30 cellular contexts compared by ENCODE assay signal in the genomic region with DNA sequence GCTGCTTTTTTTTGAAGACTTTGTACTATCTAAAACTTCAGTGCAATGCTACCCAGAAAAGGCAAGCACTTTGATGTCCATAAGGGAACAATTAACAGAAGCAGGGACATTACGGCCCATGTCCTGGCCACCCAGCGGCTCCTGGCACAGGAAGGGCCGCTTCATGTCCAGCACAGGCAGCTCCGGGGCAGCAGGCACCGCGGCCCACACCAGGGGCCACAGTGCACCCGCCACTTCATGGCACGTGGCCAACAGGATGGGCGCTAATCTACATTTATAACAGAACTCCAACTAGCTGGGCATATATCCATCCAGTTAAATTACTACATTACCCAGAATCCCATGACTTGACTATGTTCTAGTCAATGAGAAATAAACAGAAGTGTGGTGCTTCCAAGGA.
"Had no signal": no experiment of that assay in that cellular context is flagged by ENCODE, and none has a peak within 500 bp of the region (broad histone marks: within the 10 kb centered on the region; RNA-seq: fewer than 3 reads in every experiment).

No MANE protein-coding gene starts in this region.

- H3K4me3 ChIP-seq: adrenal gland, ascending aorta, body of pancreas, breast epithelium, cardiac muscle cell had no signal

- H3K27ac ChIP-seq: adrenal gland, ascending aorta, body of pancreas, brain microvascular endothelial cell, breast epithelium, cardiac muscle cell had no signal

- DNase-seq: activated effector memory CD4-positive, alpha-beta T cell treated with anti-CD3 and anti-CD28 coated beads, Interleukin-2, amount 50 U/mL, for 16 hours; activated effector memory CD4-positive, alpha-beta T cell treated with Interleukin-2 at 50 U/mL for 16 hours; activated gamma-delta T cell; activated gamma-delta T cell treated with Interleukin-2 at 50 U/mL for 16 hours; activated naive CD4-positive, alpha-beta T cell; activated naive CD4-positive, alpha-beta T cell treated with anti-CD3 and anti-CD28 coated beads for 36 hours; activated naive CD4-positive, alpha-beta T cell treated with anti-CD3 and anti-CD28 coated beads, Interleukin-2, amount 10 ng/mL, durations not matched to agents 7 days and 5 days; activated naive CD4-positive, alpha-beta T cell treated with anti-CD3 and anti-CD28 coated beads, Interleukin-2, amount 50 U/mL, for 16 hours; activated naive CD4-positive, alpha-beta T cell treated with Interleukin-2 at 50 U/mL for 16 hours; activated naive CD8-positive, alpha-beta T cell treated with anti-CD3 and anti-CD28 coated beads for 36 hours; activated naive CD8-positive, alpha-beta T cell treated with anti-CD3 and anti-CD28 coated beads, Interleukin-2, amount 10 ng/mL, durations not matched to agents 7 days and 5 days; activated naive CD8-positive, alpha-beta T cell treated with anti-CD3 and anti-CD28 coated beads, Interleukin-2, amount 50 U/mL, for 24 hours; activated T-cell treated with anti-CD3 and anti-CD28 coated beads, Interleukin-2, amount 50 U/mL, for 1 hour; activated T-cell treated with anti-CD3 and anti-CD28 coated beads, Interleukin-2, amount 50 U/mL, for 24 hours; activated T-cell treated with anti-CD3 and anti-CD28 coated beads, Interleukin-2, amount 50 U/mL, for 4 hours; activated T-cell treated with anti-CD3 and anti-CD28 coated beads, Interleukin-2, amount 50 U/mL, for 48 hours; activated T-cell treated with anti-CD3 and anti-CD28 coated beads, Interleukin-2, amount 50 U/mL, for 72 hours; adrenal gland; amniotic stem cell; amygdala; anterior cingulate cortex; aorta; body of pancreas; brain microvascular endothelial cell; caudate nucleus; central memory CD4-positive, alpha-beta T cell; cerebellar nuclear complex had no signal

- H3K9me3 ChIP-seq: adrenal gland, ascending aorta, body of pancreas, breast epithelium had no signal

- H3K4me1 ChIP-seq: adrenal gland, ascending aorta, body of pancreas, breast epithelium had no signal

- H3K36me3 ChIP-seq: adrenal gland, ascending aorta, brain microvascular endothelial cell, breast epithelium, cardiac muscle cell had no signal

- H3K27me3 ChIP-seq: adrenal gland, ascending aorta, body of pancreas, brain microvascular endothelial cell, breast epithelium, cardiac muscle cell had no signal
